ENCODE assay signal across 17 cellular contexts in genomic region chr16:11131706-11132105, GRCh38.
DNase-seq lines count a peak whose midpoint lies in the region; ATAC-seq and TF ChIP-seq lines count a peak whose summit lies in the region.
"Had no signal": no experiment of that assay in that cellular context is flagged by ENCODE, and none has a peak within 500 bp of the region (broad histone marks: within the 10 kb centered on the region; RNA-seq: fewer than 3 reads in every experiment).

No MANE protein-coding gene starts in this region.

- no peaks in the 10 kb centered on the region for H3K9me3 Mint-ChIP-seq in activated CD8-positive, alpha-beta T cell treated with anti-CD3 and anti-CD28 coated beads for 36 hours

- H3K79me2 ChIP-seq in DND-41 (ENCODE audit: insufficient read depth, low read length): peaks cover 5% of the 10 kb centered on the region; the same call in 1 of the 2 replicates

- DNase-seq in DND-41 (no peak), cardiac muscle cell (ENCODE audit: low read depth in 1 of 2, low spot score in 1 of 2) (no peak), NCI-H526 (lab: John Stamatoyannopoulos, UW) (no peak), NCI-H146 treated with DMSO at 0.1 percent for 48 hours (lab: John Stamatoyannopoulos, UW; ENCODE audit: unreplicated experiment) (no peak), brain microvascular endothelial cell (no peak)
- DNase-seq in activated CD8-positive, alpha-beta T cell treated with anti-CD3 and anti-CD28 coated beads for 36 hours: no peak
- no peak for DNase-seq in effector CD4-positive, alpha-beta T cell
- DNase-seq: activated T-cell treated with anti-CD3 and anti-CD28 coated beads for 4 hours; dermis blood vessel endothelial cell; Karpas-422; left colon; NCI-H1436 treated with DMSO at 0.1 percent for 48 hours; OCI-M1; stimulated activated CD4-positive, alpha-beta T cell treated with anti-CD3 and anti-CD28 coated beads, Interleukin-15, amount 100 ng/mL, for 24 hours had no signal

- H3K36me3 ChIP-seq in DND-41 (ENCODE audit: insufficient read depth, low read length) (peaks cover 39% of the 10 kb centered on the region), cardiac muscle cell (no peaks in the 10 kb centered on the region), rectal smooth muscle tissue (ENCODE audit: control insufficient read depth, insufficient read depth, low read length) (peaks cover under 1% of the 10 kb centered on the region), brain microvascular endothelial cell (replicated peaks) (no peaks in the 10 kb centered on the region)

- TF ChIP-seq CTCF in DND-41 (IDR thresholded peaks at IDR 0.05; ENCODE audit: borderline replicate concordance, extremely low read depth, low read length, poor library complexity, severe bottlenecking): no peak
- TF ChIP-seq CTCF in activated CD8-positive, alpha-beta T cell treated with anti-CD3 and anti-CD28 coated beads for 36 hours (IDR thresholded peaks at IDR 0.05): no peak
- TF ChIP-seq CTCF in cardiac muscle cell (IDR thresholded peaks at IDR 0.05; ENCODE audit: low read depth, low read length): no peak
- TF ChIP-seq CTCF in brain microvascular endothelial cell (IDR thresholded peaks at IDR 0.05; ENCODE audit: low read depth, low read length, missing control alignments): no peak

- H3K4me2 ChIP-seq in DND-41 (ENCODE audit: insufficient read depth, low read length): no peak overlapping the region

- H3K9me3 ChIP-seq in DND-41 (ENCODE audit: insufficient read depth, low read length, severe bottlenecking) (no peaks in the 10 kb centered on the region), cardiac muscle cell (ENCODE audit: low read depth) (no peaks in the 10 kb centered on the region)

- H3K4me1 Mint-ChIP-seq in activated CD8-positive, alpha-beta T cell treated with anti-CD3 and anti-CD28 coated beads for 36 hours (ENCODE audit: low read depth): peaks cover 53% of the 10 kb centered on the region

- H3K36me3 Mint-ChIP-seq in activated CD8-positive, alpha-beta T cell treated with anti-CD3 and anti-CD28 coated beads for 36 hours (ENCODE audit: low read depth): peaks cover 19% of the 10 kb centered on the region

- CTCF ChIA-PET in activated CD8-positive, alpha-beta T cell treated with anti-CD3 and anti-CD28 coated beads for 36 hours (lab: Charles Lee): no interaction called here

- peak overlapping the region; percentile 50 for H3K27ac Mint-ChIP-seq in activated CD8-positive, alpha-beta T cell treated with anti-CD3 and anti-CD28 coated beads for 36 hours
- H3K27ac Mint-ChIP-seq: progenitor cell of endocrine pancreas had no signal

- no peak overlapping the region for H3K4me3 ChIP-seq in DND-41 (ENCODE audit: low read depth in 1 of 2, low read length in 2 of 2)
- no peak overlapping the region for H3K4me3 ChIP-seq in cardiac muscle cell
- no peak overlapping the region for H3K4me3 ChIP-seq in rectal smooth muscle tissue (ENCODE audit: low read length)
- no peak overlapping the region for H3K4me3 ChIP-seq in brain microvascular endothelial cell (ENCODE audit: low read depth, low read length)
- H3K4me3 ChIP-seq: SK-N-MC had no signal

- POLR2A ChIA-PET in activated CD8-positive, alpha-beta T cell treated with anti-CD3 and anti-CD28 coated beads for 36 hours (lab: Charles Lee): interaction anchor here (1.1 to 2.0 kb wide), 4 partner anchors 9 to 109 kb away, joined by 3 to 6 read pairs (median 4); no protein-coding TSS in a partner anchor

- H3K4me1 ChIP-seq in DND-41 (ENCODE audit: insufficient read depth, low read length) (peaks cover 41% of the 10 kb centered on the region), cardiac muscle cell (ENCODE audit: low read depth) (peaks cover 30% of the 10 kb centered on the region), rectal smooth muscle tissue (ENCODE audit: control insufficient read depth, insufficient read depth, low read length) (peaks cover 44% of the 10 kb centered on the region)

- no peak for ATAC-seq in DND-41 (ENCODE audit: insufficient read depth, low read depth)
- ATAC-seq in activated CD8-positive, alpha-beta T cell treated with anti-CD3 and anti-CD28 coated beads for 36 hours: no peak
- ATAC-seq: left colon had no signal

- H3K27me3 ChIP-seq in DND-41 (ENCODE audit: insufficient read depth, low read length, poor library complexity): no peaks in the 10 kb centered on the region
- H3K27me3 ChIP-seq in cardiac muscle cell: no peaks in the 10 kb centered on the region
- no peaks in the 10 kb centered on the region for H3K27me3 ChIP-seq in rectal smooth muscle tissue (ENCODE audit: control insufficient read depth, insufficient read depth, low read length)
- H3K27me3 ChIP-seq in brain microvascular endothelial cell (replicated peaks): no peaks in the 10 kb centered on the region

- H3K9ac ChIP-seq in DND-41 (ENCODE audit: low read depth, low read length): no peak overlapping the region
- no peak overlapping the region for H3K9ac ChIP-seq in rectal smooth muscle tissue (ENCODE audit: low read length)

- H3K27ac ChIP-seq in DND-41 (ENCODE audit: low read length) (peak overlapping the region; percentile 10), cardiac muscle cell (peak overlapping the region; percentile 5), rectal smooth muscle tissue (ENCODE audit: low read depth, low read length) (peak overlapping the region; percentile 71), brain microvascular endothelial cell (no peak overlapping the region)
- H3K27ac ChIP-seq: SK-N-MC had no signal

- intact Hi-C loops in activated CD8-positive, alpha-beta T cell treated with anti-CD3 and anti-CD28 coated beads for 36 hours (cut with micrococcal nuclease): no loop called here

- no peaks in the 10 kb centered on the region for H3K27me3 Mint-ChIP-seq in activated CD8-positive, alpha-beta T cell treated with anti-CD3 and anti-CD28 coated beads for 36 hours
- H3K27me3 Mint-ChIP-seq: progenitor cell of endocrine pancreas had no signal

- no peaks in the 10 kb centered on the region for H4K20me1 ChIP-seq in DND-41 (ENCODE audit: insufficient read depth, low read length)

- in situ Hi-C loops in brain microvascular endothelial cell (cut with HindIII; ENCODE audit: low pct_ligation_motif_present, low sequenced_read_pairs): no loop called here

- H3K4me3 Mint-ChIP-seq in activated CD8-positive, alpha-beta T cell treated with anti-CD3 and anti-CD28 coated beads for 36 hours: no peak overlapping the region

- no peak overlapping the region for H2AFZ ChIP-seq in DND-41 (ENCODE audit: low read depth, low read length)
